Comparison of ENCODE assay signal across 20 cellular contexts in genomic region chr2:199747427-199747826, GRCh38.
"Had no signal": no experiment of that assay in that cellular context is flagged by ENCODE, and none has a peak within 500 bp of the region (broad histone marks: within the 10 kb centered on the region; RNA-seq: fewer than 3 reads in every experiment).

No MANE protein-coding gene starts in this region.

- H3K27me3 ChIP-seq: testis, uterus had no signal

- DNase-seq: activated CD4-positive, alpha-beta memory T cell treated with anti-CD3 and anti-CD28 coated beads, Interleukin-2, amount 10 ng/mL, durations not matched to agents 7 days and 5 days; activated CD4-positive, alpha-beta T cell treated with anti-CD3 and anti-CD28 coated beads, Interleukin-2, amount 10 ng/mL, durations not matched to agents 24 days and 14 days; activated effector memory CD4-positive, alpha-beta T cell treated with anti-CD3 and anti-CD28 coated beads, Interleukin-2, amount 50 U/mL, for 16 hours; activated naive CD4-positive, alpha-beta T cell treated with anti-CD3 and anti-CD28 coated beads, Interleukin-2, amount 10 ng/mL, durations not matched to agents 7 days and 5 days; activated T-cell treated with anti-CD3 and anti-CD28 coated beads, Interleukin-2, amount 50 U/mL, for 72 hours; dermis blood vessel endothelial cell; effector CD8-positive, alpha-beta T cell; head of caudate nucleus; midbrain; natural killer cell; retina; stimulated activated CD4-positive, alpha-beta T cell treated with anti-CD3 and anti-CD28 coated beads, Interleukin-2, amount 100 ng/mL, for 48 hours; stimulated activated CD8-positive, alpha-beta memory T cell treated with anti-CD3 and anti-CD28 coated beads, Interleukin-4, amount 100 ng/mL, for 48 hours; stimulated activated naive B cell treated with anti-CD40 and anti-IgM and Interleukin-4, amounts not matched to agents 10 μg/mL and 1 μg/mL and 100 μg/mL, for 72 hours; testis; trophoblast cell; uterus had no signal

- ATAC-seq: activated T-cell treated with anti-CD3 and anti-CD28 coated beads, Interleukin-2, amount 50 U/mL, for 72 hours; left lobe of liver; natural killer cell; stimulated activated naive B cell treated with anti-CD40 and anti-IgM and Interleukin-4, amounts not matched to agents 10 μg/mL and 1 μg/mL and 100 μg/mL, for 72 hours had no signal

- H3K4me1 Mint-ChIP-seq: activated CD4-positive, alpha-beta memory T cell treated with anti-CD3 and anti-CD28 coated beads, Interleukin-2, amount 10 ng/mL, durations not matched to agents 7 days and 5 days; activated CD4-positive, alpha-beta T cell treated with anti-CD3 and anti-CD28 coated beads, Interleukin-2, amount 10 ng/mL, durations not matched to agents 24 days and 14 days; activated naive CD4-positive, alpha-beta T cell treated with anti-CD3 and anti-CD28 coated beads, Interleukin-2, amount 10 ng/mL, durations not matched to agents 7 days and 5 days; natural killer cell; stimulated activated naive B cell treated with anti-CD40 and anti-IgM and Interleukin-4, amounts not matched to agents 10 μg/mL and 1 μg/mL and 100 μg/mL, for 72 hours had no signal

- H3K36me3 Mint-ChIP-seq: activated naive CD4-positive, alpha-beta T cell treated with anti-CD3 and anti-CD28 coated beads, Interleukin-2, amount 10 ng/mL, durations not matched to agents 7 days and 5 days; natural killer cell; stimulated activated naive B cell treated with anti-CD40 and anti-IgM and Interleukin-4, amounts not matched to agents 10 μg/mL and 1 μg/mL and 100 μg/mL, for 72 hours had no signal

- H3K4me1 ChIP-seq: testis, uterus had no signal

- H3K27ac Mint-ChIP-seq: activated CD4-positive, alpha-beta memory T cell treated with anti-CD3 and anti-CD28 coated beads, Interleukin-2, amount 10 ng/mL, durations not matched to agents 7 days and 5 days; activated CD4-positive, alpha-beta T cell treated with anti-CD3 and anti-CD28 coated beads, Interleukin-2, amount 10 ng/mL, durations not matched to agents 24 days and 14 days; activated naive CD4-positive, alpha-beta T cell treated with anti-CD3 and anti-CD28 coated beads, Interleukin-2, amount 10 ng/mL, durations not matched to agents 7 days and 5 days; activated T-cell treated with anti-CD3 and anti-CD28 coated beads, Interleukin-2, amount 50 U/mL, for 72 hours; natural killer cell; progenitor cell of endocrine pancreas; stimulated activated naive B cell treated with anti-CD40 and anti-IgM and Interleukin-4, amounts not matched to agents 10 μg/mL and 1 μg/mL and 100 μg/mL, for 72 hours had no signal

- H3K27me3 Mint-ChIP-seq: activated CD4-positive, alpha-beta memory T cell treated with anti-CD3 and anti-CD28 coated beads, Interleukin-2, amount 10 ng/mL, durations not matched to agents 7 days and 5 days had no signal

- H3K36me3 ChIP-seq: cardiac muscle cell, uterus had no signal

- H3K4me3 Mint-ChIP-seq: activated CD4-positive, alpha-beta memory T cell treated with anti-CD3 and anti-CD28 coated beads, Interleukin-2, amount 10 ng/mL, durations not matched to agents 7 days and 5 days; activated CD4-positive, alpha-beta T cell treated with anti-CD3 and anti-CD28 coated beads, Interleukin-2, amount 10 ng/mL, durations not matched to agents 24 days and 14 days; activated naive CD4-positive, alpha-beta T cell treated with anti-CD3 and anti-CD28 coated beads, Interleukin-2, amount 10 ng/mL, durations not matched to agents 7 days and 5 days; activated T-cell treated with anti-CD3 and anti-CD28 coated beads, Interleukin-2, amount 50 U/mL, for 72 hours; natural killer cell; stimulated activated naive B cell treated with anti-CD40 and anti-IgM and Interleukin-4, amounts not matched to agents 10 μg/mL and 1 μg/mL and 100 μg/mL, for 72 hours had no signal

- H3K9me3 Mint-ChIP-seq: activated CD4-positive, alpha-beta memory T cell treated with anti-CD3 and anti-CD28 coated beads, Interleukin-2, amount 10 ng/mL, durations not matched to agents 7 days and 5 days; activated CD4-positive, alpha-beta T cell treated with anti-CD3 and anti-CD28 coated beads, Interleukin-2, amount 10 ng/mL, durations not matched to agents 24 days and 14 days; activated naive CD4-positive, alpha-beta T cell treated with anti-CD3 and anti-CD28 coated beads, Interleukin-2, amount 10 ng/mL, durations not matched to agents 7 days and 5 days; activated T-cell treated with anti-CD3 and anti-CD28 coated beads, Interleukin-2, amount 50 U/mL, for 72 hours; natural killer cell had no signal

- H3K27ac ChIP-seq: cardiac muscle cell, testis had no signal

- H3K4me3 ChIP-seq: cardiac muscle cell, testis, uterus had no signal

- H3K9me3 ChIP-seq: testis, uterus had no signal
